ENCODE assay signal across 19 cellular contexts in genomic region chr7:27967639-27968038, GRCh38.
DNase-seq lines count a peak whose midpoint lies in the region; ATAC-seq, FAIRE-seq and TF ChIP-seq lines count a peak whose summit lies in the region.
"Had no signal": no experiment of that assay in that cellular context is flagged by ENCODE, and none has a peak within 500 bp of the region (broad histone marks: within the 10 kb centered on the region; RNA-seq: fewer than 3 reads in every experiment).

No MANE protein-coding gene starts in this region.

- no peak overlapping the region for H2AK5ac ChIP-seq in mesendoderm (ENCODE audit: low read length)

- intact Hi-C loops in GM12878 (cut with micrococcal nuclease; ENCODE audit: unreplicated experiment): no loop called here

- peaks cover 16 to 31% of the 10 kb centered on the region in 2 donors for H3K4me1 Mint-ChIP-seq in effector memory CD8-positive, alpha-beta T cell (ENCODE audit: low read depth in 2 of 2)
- H3K4me1 Mint-ChIP-seq: H9 had no signal

- no peak for TF ChIP-seq POLR2A in GM12878 (IDR thresholded peaks at IDR 0.05; ENCODE audit: low read depth, low read length)

- no peak overlapping the region for H4K8ac ChIP-seq in mesendoderm (ENCODE audit: low read depth, low read length)

- H3K4me3 Mint-ChIP-seq in effector memory CD8-positive, alpha-beta T cell: no peak overlapping the region
- H3K4me3 Mint-ChIP-seq: CD8-positive, alpha-beta T cell; H9 had no signal

- H3K9ac ChIP-seq in GM12878 (ENCODE audit: control insufficient read depth, insufficient read depth, low read length) (no peak overlapping the region), mesendoderm (ENCODE audit: low read length) (no peak overlapping the region)
- H3K9ac ChIP-seq: BLaER1 had no signal

- H4K5ac ChIP-seq in mesendoderm (ENCODE audit: low read length): no peak overlapping the region

- BruUV-seq in GM12878 (replicated peaks; lab: Mats Ljungman, UMichigan): no TSS peak

- no peak for FAIRE-seq in GM12878 (lab: Jason Lieb, UNC)
- FAIRE-seq: GM12892 had no signal

- TF ChIP-seq CTCF in GM12878 (IDR thresholded peaks at IDR 0.05 in 2 of 3, conservative IDR thresholded peaks at IDR 0.05 in 1 of 3; ENCODE audit: control insufficient read depth in 2 of 3, extremely low read depth in 1 of 3, insufficient read depth in 1 of 3, low read depth in 3 of 3, low read length in 3 of 3): no peak

- no peaks in the 10 kb centered on the region for H3K36me3 ChIP-seq in GM12878 (ENCODE audit: control insufficient read depth in 2 of 2, insufficient read depth in 2 of 2, low read length in 1 of 2)
- H3K36me3 ChIP-seq in mesendoderm (ENCODE audit: control insufficient read depth, insufficient read depth, low read length): no peaks in the 10 kb centered on the region
- H3K36me3 ChIP-seq: BLaER1 had no signal

- CTCF ChIA-PET in GM12878 (lab: Yijun Ruan, JAX): no interaction called here

- POLR2A ChIA-PET in GM12878 (lab: Charles Lee): no interaction called here

- H3K27me3 Mint-ChIP-seq in effector memory CD8-positive, alpha-beta T cell: no peaks in the 10 kb centered on the region

- H3K27ac Mint-ChIP-seq in effector memory CD8-positive, alpha-beta T cell: no peak overlapping the region
- H3K27ac Mint-ChIP-seq: CD8-positive, alpha-beta T cell; H9 had no signal

- no peak overlapping the region for H3K4me2 ChIP-seq in GM12878 (ENCODE audit: control insufficient read depth, insufficient read depth)
- H3K4me2 ChIP-seq in mesendoderm (ENCODE audit: low read length): no peak overlapping the region
- H3K4me2 ChIP-seq: BLaER1, PC-9 had no signal

- H3K27ac ChIP-seq in GM12878 (ENCODE audit: control insufficient read depth, insufficient read depth) (no peak overlapping the region), mesendoderm (ENCODE audit: low read depth, low read length) (no peak overlapping the region)
- H3K27ac ChIP-seq: BLaER1, HL-60, PC-9 had no signal

- H3K4me3 ChIP-seq in GM12878 (no peak overlapping the region), mesendoderm (ENCODE audit: low read length) (no peak overlapping the region)
- H3K4me3 ChIP-seq: BLaER1, PC-9 had no signal

- no peaks in the 10 kb centered on the region for H3K36me3 Mint-ChIP-seq in effector memory CD8-positive, alpha-beta T cell (ENCODE audit: insufficient read depth)
- H3K36me3 Mint-ChIP-seq: CD8-positive, alpha-beta T cell had no signal

- SMC1A ChIA-PET in GM12878 (lab: Charles Lee; ENCODE audit: uncharacterized antibody, unreplicated experiment): no interaction called here

- H3K79me2 ChIP-seq in GM12878 (ENCODE audit: control insufficient read depth, insufficient read depth, low read length) (no peaks in the 10 kb centered on the region), mesendoderm (ENCODE audit: control insufficient read depth, insufficient read depth, low read length) (no peaks in the 10 kb centered on the region)

- H3K18ac ChIP-seq in mesendoderm (ENCODE audit: low read length): no peak overlapping the region

- no peak overlapping the region for H2BK5ac ChIP-seq in mesendoderm (ENCODE audit: low read length)

- no peaks in the 10 kb centered on the region for H3K9me3 Mint-ChIP-seq in effector memory CD8-positive, alpha-beta T cell
- H3K9me3 Mint-ChIP-seq: CD8-positive, alpha-beta T cell; H9 had no signal

- no peak overlapping the region for H2BK120ac ChIP-seq in mesendoderm (ENCODE audit: low read depth, low read length)

- no peaks in the 10 kb centered on the region for H4K20me1 ChIP-seq in GM12878 (ENCODE audit: control insufficient read depth, insufficient read depth)
- H4K20me1 ChIP-seq: BLaER1 had no signal

- no peak for TF ChIP-seq RAD21 in GM12878 (IDR thresholded peaks at IDR 0.05; ENCODE audit: insufficient read depth, low read depth, low read length)

- DNase-seq in GM12878 (ENCODE audit: low read depth, low spot score): peak; percentile 8
- no peak for DNase-seq in NCI-H1436 treated with DMSO at 0.1 percent for 48 hours (lab: John Stamatoyannopoulos, UW)
- no peak for DNase-seq in effector memory CD8-positive, alpha-beta T cell
- no peak for DNase-seq in mesendoderm
- DNase-seq: Calu3; CD8-positive, alpha-beta T cell; GF-D8; H9; NCI-H1436; NCI-H2029; NCI-H2171; NCI-H526; PC-9 had no signal

- H2AFZ ChIP-seq in GM12878 (ENCODE audit: control insufficient read depth, low read depth, low read length): no peak overlapping the region
- H2AFZ ChIP-seq: PC-9 had no signal

- peaks cover 2% of the 10 kb centered on the region for H3K79me1 ChIP-seq in mesendoderm (ENCODE audit: low read length)

- no peak for TF ChIP-seq EP300 in GM12878 (IDR thresholded peaks at IDR 0.05; ENCODE audit: borderline replicate concordance in 1 of 2, control insufficient read depth in 1 of 2, low read depth in 2 of 2, low read length in 2 of 2)

- 57% methylated on average over 1 of the region's 1 CpG for WGBS in GM12878 (ENCODE audit: insufficient coverage, insufficient replicate concordance, low lambda C conversion rate, missing lambda C conversion rate)
- WGBS in mesendoderm (ENCODE audit: extremely low coverage, insufficient coverage, low lambda C conversion rate): no CpG with 5 or more reads among the region's 1 CpG

- H3K4me1 ChIP-seq in GM12878 (ENCODE audit: control insufficient read depth, insufficient read depth, low read length) (no peaks in the 10 kb centered on the region), mesendoderm (ENCODE audit: control insufficient read depth, low read depth, low read length) (peaks cover 2% of the 10 kb centered on the region)

- in situ Hi-C loops in GM12878 (cut with MboI): no loop called here

- no peaks in the 10 kb centered on the region for H3K9me3 ChIP-seq in GM12878 (replicated peaks; ENCODE audit: control insufficient read depth, insufficient read depth, low read length)
- H3K9me3 ChIP-seq: BLaER1 had no signal

- no peak overlapping the region for H3K56ac ChIP-seq in mesendoderm (ENCODE audit: low read length)

- H3K23ac ChIP-seq in mesendoderm (ENCODE audit: low read length): no peak overlapping the region

- H3K27me3 ChIP-seq in GM12878 (replicated peaks in 1 of 2; ENCODE audit: control insufficient read depth in 2 of 2, insufficient read depth in 2 of 2, low read length in 1 of 2): no peaks in the 10 kb centered on the region
- no peaks in the 10 kb centered on the region for H3K27me3 ChIP-seq in mesendoderm (ENCODE audit: insufficient read depth, low read length, poor library complexity)
- H3K27me3 ChIP-seq: BLaER1 had no signal

- no peak overlapping the region for H2BK15ac ChIP-seq in mesendoderm (replicated peaks; ENCODE audit: low read depth)

- peak; percentile 68 for ATAC-seq in GM18873 (IDR thresholded peaks at IDR 0.05; ENCODE audit: low FRiP score, unreplicated experiment)
- ATAC-seq in GM21390 (IDR thresholded peaks at IDR 0.05; ENCODE audit: unreplicated experiment): peak; percentile 44
- peak; percentile 55 for ATAC-seq in HG03354 (IDR thresholded peaks at IDR 0.05; ENCODE audit: poor library complexity, severe bottlenecking, unreplicated experiment)
- ATAC-seq in GM12878: peak; percentile 21; the same call in 1 of the 3 replicates
- no peak for ATAC-seq in effector memory CD8-positive, alpha-beta T cell (replicated peaks)
- ATAC-seq: CD8-positive, alpha-beta T cell had no signal

- RAD21 ChIA-PET in GM12878 (lab: Charles Lee; ENCODE audit: unreplicated experiment): no interaction called here

- no peak overlapping the region for H3K4ac ChIP-seq in mesendoderm (ENCODE audit: low read depth, low read length)

TF ChIP-seq in GM12878, 131 proteins besides CTCF, POLR2A, EP300 and RAD21 (continues in another document):
- no peak for TF ChIP-seq IRF3 (IDR thresholded peaks at IDR 0.05)
- TF ChIP-seq HSF1 (IDR thresholded peaks at IDR 0.05; ENCODE audit: low read depth, low read length): no peak
- TF ChIP-seq HCFC1 (IDR thresholded peaks at IDR 0.05; ENCODE audit: low read length): no peak
